ENCODE assay signal across 11 cellular contexts in genomic region chr11:128628343-128628673, GRCh38. TPM values are rescaled to one million over a fixed set of nuclear protein-coding genes. Genes with fewer than 3 reads are reported as not detected.
DNase-seq lines count a peak whose midpoint lies in the region; ATAC-seq lines count a peak whose summit lies in the region.
"Had no signal": no experiment of that assay in that cellular context is flagged by ENCODE, and none has a peak within 500 bp of the region (broad histone marks: within the 10 kb centered on the region; RNA-seq: fewer than 3 reads in every experiment).

No MANE protein-coding gene starts in this region.

- H3K9me3 ChIP-seq in naive thymus-derived CD4-positive, alpha-beta T cell (ENCODE audit: control insufficient read depth in 2 of 3, low read length in 3 of 3): no peaks in the 10 kb centered on the region
- H3K9me3 ChIP-seq: ascending aorta, ovary had no signal

- peak overlapping the region; percentile 36 for H3K4me3 ChIP-seq in naive thymus-derived CD4-positive, alpha-beta T cell (ENCODE audit: low read length)
- H3K4me3 ChIP-seq: ascending aorta, ovary had no signal

- H3K9me3 Mint-ChIP-seq in IgD-negative memory B cell: no peaks in the 10 kb centered on the region
- H3K9me3 Mint-ChIP-seq in naive thymus-derived CD4-positive, alpha-beta T cell: peaks cover 0 to 2% (median 0%) of the 10 kb centered on the region in 11 donors

- no peaks in the 10 kb centered on the region for H3K36me3 Mint-ChIP-seq in IgD-negative memory B cell
- H3K36me3 Mint-ChIP-seq in naive thymus-derived CD4-positive, alpha-beta T cell: peaks cover 0 to 1% (median 0%) of the 10 kb centered on the region in 5 donors

- peak; percentile 19 for ATAC-seq in GM18861 (IDR thresholded peaks at IDR 0.05; ENCODE audit: unreplicated experiment)
- peak; percentile 14 for ATAC-seq in GM21528 (IDR thresholded peaks at IDR 0.05; ENCODE audit: low FRiP score, unreplicated experiment)
- ATAC-seq in naive thymus-derived CD4-positive, alpha-beta T cell: no peak

- peak overlapping the region; percentile 39 to 93 (median 92) for H3K27ac Mint-ChIP-seq in IgD-negative memory B cell
- H3K27ac Mint-ChIP-seq in naive thymus-derived CD4-positive, alpha-beta T cell: peak overlapping the region; percentile 88 to 100 (median 95)

- CTCF ChIA-PET in naive thymus-derived CD4-positive, alpha-beta T cell (lab: Charles Lee): interaction anchor here (0.5 to 7.6 kb wide), 20 partner anchors 14 to 457 kb away, joined by 3 to 148 read pairs (median 4); no protein-coding TSS in a partner anchor

- peaks cover 67 to 84% (median 75%) of the 10 kb centered on the region in 3 donors for H3K4me1 Mint-ChIP-seq in IgD-negative memory B cell
- H3K4me1 Mint-ChIP-seq in naive thymus-derived CD4-positive, alpha-beta T cell: peaks cover 68 to 92% (median 90%) of the 10 kb centered on the region in 7 donors

- H3K4me3 Mint-ChIP-seq in IgD-negative memory B cell: peak overlapping the region; percentile 36 to 74 (median 60)
- peak overlapping the region; percentile 75 to 85 (median 78) for H3K4me3 Mint-ChIP-seq in naive thymus-derived CD4-positive, alpha-beta T cell

- H3K27me3 Mint-ChIP-seq in IgD-negative memory B cell: no peaks in the 10 kb centered on the region
- no peaks in the 10 kb centered on the region for H3K27me3 Mint-ChIP-seq in naive thymus-derived CD4-positive, alpha-beta T cell

- no peaks in the 10 kb centered on the region for H3K27me3 ChIP-seq in naive thymus-derived CD4-positive, alpha-beta T cell (ENCODE audit: control insufficient read depth in 2 of 2, insufficient read depth in 2 of 2, low read length in 2 of 2)
- H3K27me3 ChIP-seq: ascending aorta, ovary had no signal

- POLR2A ChIA-PET in naive thymus-derived CD4-positive, alpha-beta T cell (lab: Charles Lee): interaction anchor here (0.7 to 18.7 kb wide), 24 partner anchors 9 to 457 kb away, joined by 3 to 546 read pairs (median 8); no protein-coding TSS in a partner anchor

- peaks cover 68 to 82% of the 10 kb centered on the region in 2 donors for H3K4me1 ChIP-seq in naive thymus-derived CD4-positive, alpha-beta T cell (ENCODE audit: control insufficient read depth in 2 of 2, insufficient read depth in 2 of 2, low read length in 2 of 2)
- H3K4me1 ChIP-seq: ascending aorta had no signal

- no peaks in the 10 kb centered on the region for H3K36me3 ChIP-seq in naive thymus-derived CD4-positive, alpha-beta T cell (ENCODE audit: control insufficient read depth in 2 of 3, insufficient read depth in 3 of 3, low read length in 3 of 3)
- H3K36me3 ChIP-seq: ascending aorta, ovary had no signal

- intact Hi-C loops in naive thymus-derived CD4-positive, alpha-beta T cell (cut with micrococcal nuclease): loop anchor here in 1 of 2 donors (1.0 kb wide), 1 partner anchor 103 kb away; no protein-coding TSS in a partner anchor

- DNase-seq in naive thymus-derived CD4-positive, alpha-beta T cell: no peak
- DNase-seq in HUDEP-2 (lab: John Stamatoyannopoulos, UW; ENCODE audit: unreplicated experiment in 76 of 76) (no peak), pons (ENCODE audit: low spot score) (no peak)
- no peak for DNase-seq in activated effector memory CD4-positive, alpha-beta T cell treated with anti-CD3 and anti-CD28 coated beads, Interleukin-2, amount 50 U/mL, for 16 hours
- DNase-seq: DMS79 treated with DMSO at 0.1 percent for 48 hours, NCI-H1105 treated with DMSO at 0.1 percent for 48 hours, ovary had no signal

- H3K27ac ChIP-seq in naive thymus-derived CD4-positive, alpha-beta T cell (ENCODE audit: low read depth, low read length): peak overlapping the region; percentile 63
- H3K27ac ChIP-seq: ascending aorta, ovary had no signal

RNA-seq across cellular contexts. Expression of gene ETS1, which starts 41.0 kb away (rescaled TPM):
- polyA plus RNA-seq in IgD-negative memory B cell: 192 TPM
- 100 to 1,000 TPM; 659 to 871 (median 773) TPM for total RNA-seq in naive thymus-derived CD4-positive, alpha-beta T cell
- 100 to 1,000 TPM; 514 to 634 TPM for polyA plus RNA-seq in naive thymus-derived CD4-positive, alpha-beta T cell
